ENCODE assay signal across 1 cellular context in genomic region chr1:200260587-200261335, GRCh38.
TF ChIP-seq lines count a peak whose summit lies in the region.

No MANE protein-coding gene starts in this region.

TF ChIP-seq in HepG2, 621 proteins besides CTCF, POLR2A, EP300 and RAD21 (continued from another document):
- TF ChIP-seq ZBTB44 (CRISPR knock-in tag; IDR thresholded peaks at IDR 0.05) (no peak), ZNF580 (CRISPR knock-in tag; IDR thresholded peaks at IDR 0.05; ENCODE audit: borderline replicate concordance, low read depth) (peak; percentile 65), MAX (IDR thresholded peaks at IDR 0.05) (peak; percentile 74; the same call in 1 of the 2 replicates), ZBTB25 (CRISPR knock-in tag; IDR thresholded peaks at IDR 0.05) (no peak), REL (CRISPR knock-in tag; conservative IDR thresholded peaks at IDR 0.05) (no peak), THRA (CRISPR knock-in tag; IDR thresholded peaks at IDR 0.05; ENCODE audit: borderline replicate concordance) (peak; percentile 47; the same call in 1 of the 2 replicates), GATAD2A (CRISPR knock-in tag; IDR thresholded peaks at IDR 0.05) (peak; percentile 41; the same call in 1 of the 2 replicates), TERF1 (CRISPR knock-in tag; IDR thresholded peaks at IDR 0.05) (no peak), HMG20A (CRISPR knock-in tag; IDR thresholded peaks at IDR 0.05; ENCODE audit: borderline replicate concordance) (0 out of 2 replicates have a peak, but pooled peaks have one; percentile 29), FOSL2 (CRISPR knock-in tag; IDR thresholded peaks at IDR 0.05) (no peak), MLLT10 (CRISPR knock-in tag; IDR thresholded peaks at IDR 0.05) (no peak), SALL1 (CRISPR knock-in tag; IDR thresholded peaks at IDR 0.05) (peak; percentile 47; the same call in 1 of the 2 replicates), ZBTB10 (CRISPR knock-in tag; IDR thresholded peaks at IDR 0.05; ENCODE audit: borderline replicate concordance) (no peak), ZSCAN29 (CRISPR knock-in tag; conservative IDR thresholded peaks at IDR 0.05) (no peak), FOXK1 (CRISPR knock-in tag; IDR thresholded peaks at IDR 0.05; ENCODE audit: borderline replicate concordance, low read depth) (peak; percentile 40; the same call in 1 of the 2 replicates), TFE3 (CRISPR knock-in tag; IDR thresholded peaks at IDR 0.05) (peak; percentile 66), PAXIP1 (CRISPR knock-in tag; conservative IDR thresholded peaks at IDR 0.05) (peak; percentile 46; the same call in 1 of the 2 replicates), SOX5 (CRISPR knock-in tag; IDR thresholded peaks at IDR 0.05; ENCODE audit: borderline replicate concordance) (peak; percentile 44; the same call in 1 of the 2 replicates), GFI1 (CRISPR knock-in tag; IDR thresholded peaks at IDR 0.05; ENCODE audit: borderline replicate concordance) (no peak), ZNF614 (CRISPR knock-in tag; IDR thresholded peaks at IDR 0.05; ENCODE audit: borderline replicate concordance) (peak; percentile 32; the same call in 1 of the 2 replicates), BCL6 (CRISPR knock-in tag; IDR thresholded peaks at IDR 0.05) (peak; percentile 37; the same call in 1 of the 2 replicates), HDAC2 (CRISPR knock-in tag; IDR thresholded peaks at IDR 0.05) (0 out of 2 replicates have a peak, but pooled peaks have one; percentile 29), FOXA1 (IDR thresholded peaks at IDR 0.05) (no peak), FOXA1 (CRISPR knock-in tag; IDR thresholded peaks at IDR 0.05) (peak; percentile 88), FOXO1 (CRISPR knock-in tag; IDR thresholded peaks at IDR 0.05) (0 out of 2 replicates have a peak, but pooled peaks have one; percentile 27), ADNP (CRISPR knock-in tag; IDR thresholded peaks at IDR 0.05) (no peak), USF2 (IDR thresholded peaks at IDR 0.05; ENCODE audit: low read depth, low read length) (peak; percentile 48), USF2 (CRISPR knock-in tag; IDR thresholded peaks at IDR 0.05; ENCODE audit: borderline replicate concordance) (peak; percentile 64; the same call in 1 of the 2 replicates), ZFX (CRISPR knock-in tag; IDR thresholded peaks at IDR 0.05; ENCODE audit: low read depth) (0 out of 2 replicates have a peak, but pooled peaks have one; percentile 18), ZBTB26 (CRISPR knock-in tag; IDR thresholded peaks at IDR 0.05; ENCODE audit: borderline replicate concordance) (no peak)
TF ChIP-seq in HepG2: peak in this region for 36.
